In genomic region chr11:26584818-26585217, GRCh38 we compare ENCODE assay signal across 19 cellular contexts. TPM values are rescaled to one million over a fixed set of nuclear protein-coding genes. Genes with fewer than 3 reads are reported as not detected.
DNase-seq lines count a peak whose midpoint lies in the region; ATAC-seq and TF ChIP-seq lines count a peak whose summit lies in the region.
"Had no signal": no experiment of that assay in that cellular context is flagged by ENCODE, and none has a peak within 500 bp of the region (broad histone marks: within the 10 kb centered on the region; RNA-seq: fewer than 3 reads in every experiment).

No MANE protein-coding gene starts in this region.

- no peak overlapping the region for H3K4me3 ChIP-seq in OCI-LY7 (ENCODE audit: low read depth, low read length, poor library complexity, severe bottlenecking)
- H3K4me3 ChIP-seq: BLaER1, SK-N-MC had no signal

- no TSS peak for BruUV-seq in OCI-LY7 (replicated peaks; lab: Mats Ljungman, UMichigan)

- no peaks in the 10 kb centered on the region for H3K36me3 ChIP-seq in OCI-LY7 (ENCODE audit: insufficient read depth, low read length)
- H3K36me3 ChIP-seq: BLaER1 had no signal

- H3K4me3 Mint-ChIP-seq in type B pancreatic cell = peak overlapping the region; percentile 18
- H3K4me3 Mint-ChIP-seq: CD8-positive, alpha-beta T cell; H9 had no signal

- H3K9me2 ChIP-seq in OCI-LY7 (ENCODE audit: insufficient read depth, low read length) = no peaks in the 10 kb centered on the region

- no peak overlapping the region for H3K27ac ChIP-seq in OCI-LY7 (ENCODE audit: low read depth, low read length, poor library complexity, severe bottlenecking)
- H3K27ac ChIP-seq: BLaER1, HL-60, SK-N-MC had no signal

- H2AFZ ChIP-seq in OCI-LY7 (ENCODE audit: low read length) = no peak overlapping the region

- H3K27me3 Mint-ChIP-seq in type B pancreatic cell = no peaks in the 10 kb centered on the region

- ATAC-seq in esophagus mucosa = peak; percentile 62
- ATAC-seq: CD8-positive, alpha-beta T cell; Panc1 had no signal

- intact Hi-C loops in OCI-LY7 (cut with micrococcal nuclease; ENCODE audit: unreplicated experiment) = no loop called here

- no peaks in the 10 kb centered on the region for H3K9me3 ChIP-seq in OCI-LY7 (ENCODE audit: low read length)
- H3K9me3 ChIP-seq: BLaER1 had no signal

- DNase-seq in NCI-H748 (lab: John Stamatoyannopoulos, UW; ENCODE audit: unreplicated experiment) (peak; percentile 39), NCI-H748 treated with DMSO at 0.1 percent for 48 hours (lab: John Stamatoyannopoulos, UW) (no peak), HT-29 (ENCODE audit: low spot score) (peak; percentile 90), type B pancreatic cell (ENCODE audit: extremely low spot score, unreplicated experiment) (no peak), OCI-LY7 (ENCODE audit: low spot score) (no peak), NCI-H82 (lab: John Stamatoyannopoulos, UW) (no peak)
- no peak for DNase-seq in stimulated activated CD4-positive, alpha-beta T cell treated with anti-CD3 and anti-CD28 coated beads, Interleukin-1b, Interleukin-23, amount 100 ng/mL, for 48 hours
- DNase-seq: CD8-positive, alpha-beta T cell; H9; NCI-H2029 treated with DMSO at 0.1 percent for 48 hours; NCI-H524 treated with DMSO at 0.1 percent for 48 hours; Right ventricle myocardium superior had no signal

- H4K20me1 ChIP-seq in OCI-LY7 (ENCODE audit: insufficient read depth, low read length) = no peaks in the 10 kb centered on the region
- H4K20me1 ChIP-seq: BLaER1 had no signal

- peak overlapping the region; percentile 83 for H3K27ac Mint-ChIP-seq in type B pancreatic cell
- H3K27ac Mint-ChIP-seq: CD8-positive, alpha-beta T cell; H9 had no signal

- no peaks in the 10 kb centered on the region for H3K9me3 Mint-ChIP-seq in type B pancreatic cell
- H3K9me3 Mint-ChIP-seq: H9 had no signal

- POLR2A ChIA-PET in OCI-LY7 (lab: Charles Lee) = interaction anchor here (0.6 to 0.7 kb wide), 3 partner anchors 31 to 570 kb away, joined by 3 to 4 read pairs (median 3); no protein-coding TSS in a partner anchor

- H3K4me2 ChIP-seq in OCI-LY7 (ENCODE audit: low read length) = no peak overlapping the region
- H3K4me2 ChIP-seq: BLaER1 had no signal

- H3K4me1 Mint-ChIP-seq in type B pancreatic cell (ENCODE audit: unreplicated experiment) = peaks cover 12% of the 10 kb centered on the region

- no peaks in the 10 kb centered on the region for H3K4me1 ChIP-seq in OCI-LY7 (ENCODE audit: insufficient read depth, low read length, poor library complexity, severe bottlenecking)
- H3K4me1 ChIP-seq: BLaER1 had no signal

- H3K79me2 ChIP-seq in OCI-LY7 (ENCODE audit: insufficient read depth, low read depth, low read length) = no peaks in the 10 kb centered on the region

- CTCF ChIA-PET in OCI-LY7 (lab: Charles Lee; ENCODE audit: unreplicated experiment) = no interaction called here

- H3K36me3 Mint-ChIP-seq in type B pancreatic cell = no peaks in the 10 kb centered on the region
- H3K36me3 Mint-ChIP-seq: CD8-positive, alpha-beta T cell had no signal

- TF ChIP-seq CTCF in type B pancreatic cell (conservative IDR thresholded peaks at IDR 0.05) = no peak
- no peak for TF ChIP-seq CTCF in OCI-LY7 (conservative IDR thresholded peaks at IDR 0.05; ENCODE audit: low read length)

RNA-seq across cellular contexts. Expression of gene MUC15, which starts 12.8 kb away (rescaled TPM):
- 0.28 TPM in 1 of 2 replicates, not detected in the other for total RNA-seq in HT-29 (2014; rRNA removed; shearing (Covaris generic))
- total RNA-seq in esophagus mucosa (17.5 TPM), type B pancreatic cell (ENCODE audit: low replicate concordance) (6.9 and 19.7 TPM in 2 replicates), OCI-LY7 (2022) (not detected in 2 replicates)
- not detected in 2 replicates for total RNA-seq in OCI-LY7 (2014; rRNA removed; shearing (Covaris generic))
- total RNA-seq: CD8-positive, alpha-beta T cell; Daoy; H9; LHCN-M2; Right ventricle myocardium superior had no signal

Comparison
In these comparisons a context has a peak if more than half of its experiments do, and no peak if none do; other contexts are left out.
1. DNase-seq: peak in NCI-H748 (single experiment) and HT-29 (single experiment); none in NCI-H748 treated with DMSO at 0.1 percent for 48 hours (single experiment), type B pancreatic cell (single experiment), stimulated activated CD4-positive, alpha-beta T cell treated with anti-CD3 and anti-CD28 coated beads, Interleukin-1b, Interleukin-23, amount 100 ng/mL, for 48 hours (single experiment), OCI-LY7 (single experiment) and NCI-H82 (single experiment).